ENCODE assay signal across 1 cellular context in the genomic region with DNA sequence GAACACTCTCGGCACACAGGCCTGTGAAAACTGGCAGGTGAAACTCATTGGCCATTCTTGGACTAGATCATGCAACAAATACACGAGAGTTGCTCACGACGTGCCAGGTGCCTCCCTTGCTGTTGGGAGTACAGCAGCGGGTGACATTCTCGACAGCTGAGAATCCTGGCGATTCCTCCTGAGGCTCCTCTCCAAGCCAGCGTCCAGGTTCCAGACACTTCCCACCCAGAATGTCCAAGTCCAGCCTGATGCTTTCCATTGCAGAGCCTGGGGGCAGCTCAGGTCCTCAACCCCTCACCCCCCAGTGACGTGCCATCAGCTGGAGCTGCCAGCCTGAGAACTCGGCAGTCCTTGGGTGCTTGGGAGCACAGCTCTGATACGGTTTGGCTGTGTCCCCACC.
TF ChIP-seq lines count a peak whose summit lies in the region.

No MANE protein-coding gene starts in this region.

TF ChIP-seq in H1, 55 proteins besides CTCF, POLR2A, EP300 and RAD21 (continued from another document):
- TF ChIP-seq, protein P1, sequence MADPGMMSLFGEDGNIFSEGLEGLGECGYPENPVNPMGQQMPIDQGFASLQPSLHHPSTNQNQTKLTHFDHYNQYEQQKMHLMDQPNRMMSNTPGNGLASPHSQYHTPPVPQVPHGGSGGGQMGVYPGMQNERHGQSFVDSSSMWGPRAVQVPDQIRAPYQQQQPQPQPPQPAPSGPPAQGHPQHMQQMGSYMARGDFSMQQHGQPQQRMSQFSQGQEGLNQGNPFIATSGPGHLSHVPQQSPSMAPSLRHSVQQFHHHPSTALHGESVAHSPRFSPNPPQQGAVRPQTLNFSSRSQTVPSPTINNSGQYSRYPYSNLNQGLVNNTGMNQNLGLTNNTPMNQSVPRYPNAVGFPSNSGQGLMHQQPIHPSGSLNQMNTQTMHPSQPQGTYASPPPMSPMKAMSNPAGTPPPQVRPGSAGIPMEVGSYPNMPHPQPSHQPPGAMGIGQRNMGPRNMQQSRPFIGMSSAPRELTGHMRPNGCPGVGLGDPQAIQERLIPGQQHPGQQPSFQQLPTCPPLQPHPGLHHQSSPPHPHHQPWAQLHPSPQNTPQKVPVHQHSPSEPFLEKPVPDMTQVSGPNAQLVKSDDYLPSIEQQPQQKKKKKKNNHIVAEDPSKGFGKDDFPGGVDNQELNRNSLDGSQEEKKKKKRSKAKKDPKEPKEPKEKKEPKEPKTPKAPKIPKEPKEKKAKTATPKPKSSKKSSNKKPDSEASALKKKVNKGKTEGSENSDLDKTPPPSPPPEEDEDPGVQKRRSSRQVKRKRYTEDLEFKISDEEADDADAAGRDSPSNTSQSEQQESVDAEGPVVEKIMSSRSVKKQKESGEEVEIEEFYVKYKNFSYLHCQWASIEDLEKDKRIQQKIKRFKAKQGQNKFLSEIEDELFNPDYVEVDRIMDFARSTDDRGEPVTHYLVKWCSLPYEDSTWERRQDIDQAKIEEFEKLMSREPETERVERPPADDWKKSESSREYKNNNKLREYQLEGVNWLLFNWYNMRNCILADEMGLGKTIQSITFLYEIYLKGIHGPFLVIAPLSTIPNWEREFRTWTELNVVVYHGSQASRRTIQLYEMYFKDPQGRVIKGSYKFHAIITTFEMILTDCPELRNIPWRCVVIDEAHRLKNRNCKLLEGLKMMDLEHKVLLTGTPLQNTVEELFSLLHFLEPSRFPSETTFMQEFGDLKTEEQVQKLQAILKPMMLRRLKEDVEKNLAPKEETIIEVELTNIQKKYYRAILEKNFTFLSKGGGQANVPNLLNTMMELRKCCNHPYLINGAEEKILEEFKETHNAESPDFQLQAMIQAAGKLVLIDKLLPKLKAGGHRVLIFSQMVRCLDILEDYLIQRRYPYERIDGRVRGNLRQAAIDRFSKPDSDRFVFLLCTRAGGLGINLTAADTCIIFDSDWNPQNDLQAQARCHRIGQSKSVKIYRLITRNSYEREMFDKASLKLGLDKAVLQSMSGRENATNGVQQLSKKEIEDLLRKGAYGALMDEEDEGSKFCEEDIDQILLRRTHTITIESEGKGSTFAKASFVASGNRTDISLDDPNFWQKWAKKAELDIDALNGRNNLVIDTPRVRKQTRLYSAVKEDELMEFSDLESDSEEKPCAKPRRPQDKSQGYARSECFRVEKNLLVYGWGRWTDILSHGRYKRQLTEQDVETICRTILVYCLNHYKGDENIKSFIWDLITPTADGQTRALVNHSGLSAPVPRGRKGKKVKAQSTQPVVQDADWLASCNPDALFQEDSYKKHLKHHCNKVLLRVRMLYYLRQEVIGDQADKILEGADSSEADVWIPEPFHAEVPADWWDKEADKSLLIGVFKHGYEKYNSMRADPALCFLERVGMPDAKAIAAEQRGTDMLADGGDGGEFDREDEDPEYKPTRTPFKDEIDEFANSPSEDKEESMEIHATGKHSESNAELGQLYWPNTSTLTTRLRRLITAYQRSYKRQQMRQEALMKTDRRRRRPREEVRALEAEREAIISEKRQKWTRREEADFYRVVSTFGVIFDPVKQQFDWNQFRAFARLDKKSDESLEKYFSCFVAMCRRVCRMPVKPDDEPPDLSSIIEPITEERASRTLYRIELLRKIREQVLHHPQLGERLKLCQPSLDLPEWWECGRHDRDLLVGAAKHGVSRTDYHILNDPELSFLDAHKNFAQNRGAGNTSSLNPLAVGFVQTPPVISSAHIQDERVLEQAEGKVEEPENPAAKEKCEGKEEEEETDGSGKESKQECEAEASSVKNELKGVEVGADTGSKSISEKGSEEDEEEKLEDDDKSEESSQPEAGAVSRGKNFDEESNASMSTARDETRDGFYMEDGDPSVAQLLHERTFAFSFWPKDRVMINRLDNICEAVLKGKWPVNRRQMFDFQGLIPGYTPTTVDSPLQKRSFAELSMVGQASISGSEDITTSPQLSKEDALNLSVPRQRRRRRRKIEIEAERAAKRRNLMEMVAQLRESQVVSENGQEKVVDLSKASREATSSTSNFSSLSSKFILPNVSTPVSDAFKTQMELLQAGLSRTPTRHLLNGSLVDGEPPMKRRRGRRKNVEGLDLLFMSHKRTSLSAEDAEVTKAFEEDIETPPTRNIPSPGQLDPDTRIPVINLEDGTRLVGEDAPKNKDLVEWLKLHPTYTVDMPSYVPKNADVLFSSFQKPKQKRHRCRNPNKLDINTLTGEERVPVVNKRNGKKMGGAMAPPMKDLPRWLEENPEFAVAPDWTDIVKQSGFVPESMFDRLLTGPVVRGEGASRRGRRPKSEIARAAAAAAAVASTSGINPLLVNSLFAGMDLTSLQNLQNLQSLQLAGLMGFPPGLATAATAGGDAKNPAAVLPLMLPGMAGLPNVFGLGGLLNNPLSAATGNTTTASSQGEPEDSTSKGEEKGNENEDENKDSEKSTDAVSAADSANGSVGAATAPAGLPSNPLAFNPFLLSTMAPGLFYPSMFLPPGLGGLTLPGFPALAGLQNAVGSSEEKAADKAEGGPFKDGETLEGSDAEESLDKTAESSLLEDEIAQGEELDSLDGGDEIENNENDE (IDR thresholded peaks at IDR 0.05; ENCODE audit: insufficient replicate concordance, low read length) = no peak
- TF ChIP-seq CREB1 (IDR thresholded peaks at IDR 0.05) = no peak
- no peak for TF ChIP-seq ZNF274 (IDR thresholded peaks at IDR 0.05; ENCODE audit: borderline replicate concordance, extremely low read depth, low read length)
- TF ChIP-seq HDAC6 (IDR thresholded peaks at IDR 0.05; ENCODE audit: low read depth, low read length) = no peak
TF ChIP-seq in H1: peak in this region for 0.
